4 cellular contexts compared by ENCODE assay signal in genomic region chr5:34578962-34579361, GRCh38.
"Had no signal": no experiment of that assay in that cellular context is flagged by ENCODE, and none has a peak within 500 bp of the region (broad histone marks: within the 10 kb centered on the region; RNA-seq: fewer than 3 reads in every experiment).

No MANE protein-coding gene starts in this region.

- H2AFZ ChIP-seq: GM23338 had no signal

- ATAC-seq: GM23338 had no signal

- H3K4me3 ChIP-seq: GM23338 had no signal

- H3K27ac Mint-ChIP-seq: GM23338, H9 had no signal

- H3K36me3 Mint-ChIP-seq: IgD-negative memory B cell had no signal

- H3K4me2 ChIP-seq: GM23338 had no signal

- DNase-seq: H9, HCEC 1CT had no signal

- H3K9me3 Mint-ChIP-seq: GM23338, H9, IgD-negative memory B cell had no signal

- H3K4me3 Mint-ChIP-seq: GM23338, H9, IgD-negative memory B cell had no signal
